In the genomic region with DNA sequence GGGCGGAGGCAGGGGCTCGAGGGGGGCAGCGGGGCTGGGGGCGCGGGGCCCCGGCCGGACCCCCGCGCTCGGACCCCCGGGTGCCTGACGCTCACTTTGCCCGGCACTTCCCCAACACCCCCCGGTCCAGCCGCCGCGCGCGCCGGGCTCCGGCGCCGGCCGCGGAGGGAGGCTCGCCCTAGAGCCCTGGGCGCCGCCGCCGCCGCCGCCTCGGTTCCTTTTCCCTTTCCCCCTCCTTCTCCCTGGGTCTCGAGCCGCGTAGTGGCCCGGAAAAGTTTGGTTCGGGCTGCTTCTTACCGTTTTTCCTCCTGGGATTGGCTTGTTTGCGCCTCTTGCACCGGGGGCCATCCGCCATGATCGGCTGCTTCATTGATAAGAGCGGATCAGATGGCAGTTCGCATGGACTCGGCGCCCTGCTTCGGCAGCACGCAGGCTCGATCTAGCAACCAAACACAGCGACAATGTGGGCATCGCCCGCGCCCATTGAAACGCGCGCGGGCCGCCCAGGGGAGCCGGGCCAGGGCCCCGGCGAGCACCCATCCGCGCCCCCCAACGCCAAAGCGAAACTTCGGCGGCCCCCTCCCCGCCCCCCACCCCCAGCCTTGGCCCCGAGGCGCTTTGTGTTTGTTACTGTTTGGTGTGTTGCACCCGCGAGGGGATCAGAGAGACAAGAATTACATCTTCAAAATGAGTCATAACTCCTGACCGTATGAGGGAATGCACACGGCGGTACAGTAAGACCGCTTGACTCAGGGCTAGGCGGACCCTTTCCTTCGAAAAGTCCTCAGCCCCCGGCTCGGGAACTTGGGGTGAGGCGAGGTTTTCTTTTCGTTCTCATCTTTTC, we compare ENCODE assay signal across 8 cellular contexts. TPM values are rescaled to one million over a fixed set of nuclear protein-coding genes. Genes with fewer than 3 reads are reported as not detected.
DNase-seq lines count a peak whose midpoint lies in the region; ATAC-seq and TF ChIP-seq lines count a peak whose summit lies in the region.

No MANE protein-coding gene starts in this region.

- peaks cover 13% of the 10 kb centered on the region for H3K4me1 Mint-ChIP-seq in activated naive CD8-positive, alpha-beta T cell treated with anti-CD3 and anti-CD28 coated beads for 36 hours

- no peak overlapping the region for H2AFZ ChIP-seq in OCI-LY1 (ENCODE audit: low read length)

- peaks cover 35% of the 10 kb centered on the region for H3K27me3 Mint-ChIP-seq in activated naive CD8-positive, alpha-beta T cell treated with anti-CD3 and anti-CD28 coated beads for 36 hours

- no peaks in the 10 kb centered on the region for H3K27me3 ChIP-seq in OCI-LY1 (ENCODE audit: insufficient read depth, low read length)
- H3K27me3 ChIP-seq in heart right ventricle: peaks cover 0 to 8% (median 3%) of the 10 kb centered on the region in 7 donors

- peak overlapping the region; percentile 74 for H3K4me3 ChIP-seq in OCI-LY1 (ENCODE audit: low read depth, low read length, poor library complexity, severe bottlenecking)
- peak overlapping the region; percentile 69 to 98 (median 79) for H3K4me3 ChIP-seq in heart right ventricle

- H3K4me3 Mint-ChIP-seq in activated naive CD8-positive, alpha-beta T cell treated with anti-CD3 and anti-CD28 coated beads for 36 hours: no peak overlapping the region

- intact Hi-C loops in heart right ventricle (cut with DNase I): loop anchor here in 7 of 10 donors (5.0 to 10.0 kb wide), 8 partner anchors 62 to 1238 kb away; a partner anchor contains a TSS
- intact Hi-C loops in posterior cingulate gyrus (cut with DNase I): loop anchor here (5.0 to 10.0 kb wide), 2 partner anchors 90 to 582 kb away; no protein-coding TSS in a partner anchor

- H3K36me3 Mint-ChIP-seq in activated naive CD8-positive, alpha-beta T cell treated with anti-CD3 and anti-CD28 coated beads for 36 hours: peaks cover 2% of the 10 kb centered on the region

- no peaks in the 10 kb centered on the region for H4K20me1 ChIP-seq in OCI-LY1 (ENCODE audit: insufficient read depth, low read length)

- H3K9me3 Mint-ChIP-seq in activated naive CD8-positive, alpha-beta T cell treated with anti-CD3 and anti-CD28 coated beads for 36 hours: no peaks in the 10 kb centered on the region

- peak; percentile 26 to 40 for DNase-seq in AML-193 (lab: John Stamatoyannopoulos, UW)
- DNase-seq in activated naive CD8-positive, alpha-beta T cell treated with anti-CD3 and anti-CD28 coated beads for 36 hours: peak; percentile 66
- peak; percentile 49 to 68 for DNase-seq in heart right ventricle
- peak in 6 of 10 donors; percentile 53 to 93 (median 76) for DNase-seq in posterior cingulate gyrus
- DNase-seq in NCI-H1930 (lab: John Stamatoyannopoulos, UW): no peak

- H3K27ac ChIP-seq in OCI-LY1 (ENCODE audit: low read depth, low read length, poor library complexity, severe bottlenecking): peak overlapping the region; percentile 81
- peak overlapping the region; percentile 96 to 100 (median 98) for H3K27ac ChIP-seq in heart right ventricle

- 0% methylated on average over 54 to 83 of the region's 83 CpGs for WGBS in heart right ventricle, 2 donors

- no peaks in the 10 kb centered on the region; the same call in none of the 2 replicates for H3F3A ChIP-seq in OCI-LY1 (ENCODE audit: insufficient read depth, low read length)

- H3K9ac ChIP-seq in OCI-LY1 (ENCODE audit: low read length): peak overlapping the region; percentile 87

- TF ChIP-seq CTCF in OCI-LY1 (IDR thresholded peaks at IDR 0.05; ENCODE audit: low read length) (no peak), heart right ventricle (IDR thresholded peaks at IDR 0.05) (no peak)

- no peaks in the 10 kb centered on the region for H3K9me2 ChIP-seq in OCI-LY1 (ENCODE audit: low read depth, low read length)

- peaks cover 55% of the 10 kb centered on the region for H3K4me1 ChIP-seq in OCI-LY1 (ENCODE audit: insufficient read depth, low read length, severe bottlenecking)
- H3K4me1 ChIP-seq in heart right ventricle: peaks cover 0 to 43% (median 15%) of the 10 kb centered on the region in 9 donors

- peak overlapping the region; percentile 72 for H3K4me2 ChIP-seq in OCI-LY1 (ENCODE audit: low read length)

- H3K9me3 ChIP-seq in OCI-LY1 (ENCODE audit: low read length) (no peaks in the 10 kb centered on the region), heart right ventricle (no peaks in the 10 kb centered on the region)

- no peak overlapping the region for H3K27ac Mint-ChIP-seq in activated naive CD8-positive, alpha-beta T cell treated with anti-CD3 and anti-CD28 coated beads for 36 hours

- ATAC-seq in GM18867 (IDR thresholded peaks at IDR 0.05; ENCODE audit: unreplicated experiment) (peak; percentile 59), HG03060 (IDR thresholded peaks at IDR 0.05; ENCODE audit: low read depth, unreplicated experiment) (peak; percentile 34), heart right ventricle (peak; percentile 15 to 75 (median 38))

- H3K36me3 ChIP-seq in OCI-LY1 (ENCODE audit: insufficient read depth, low read length) (peaks cover 25% of the 10 kb centered on the region), heart right ventricle (peaks cover 0 to 31% (median 0%) of the 10 kb centered on the region in 9 donors)

- H3K79me2 ChIP-seq in OCI-LY1 (ENCODE audit: insufficient read depth, low read length): peaks cover 18% of the 10 kb centered on the region

RNA-seq across cellular contexts. Expression of gene ZEB2, which starts 2.7 kb away (rescaled TPM):
- total RNA-seq in activated naive CD8-positive, alpha-beta T cell treated with anti-CD3 and anti-CD28 coated beads for 36 hours: 10 to 100 TPM in 1 of 2 experiments, 1 to 10 TPM in 1; 9.0 to 10.5 TPM
- total RNA-seq in heart right ventricle: 10 to 100 TPM; 68.7 to 99.5 (median 88.2) TPM
- polyA plus RNA-seq in heart right ventricle: 10 to 100 TPM; 17.2 to 26.0 TPM

Comparison
In these comparisons a context has a peak if more than half of its experiments do, and no peak if none do; other contexts are left out.
1. DNase-seq: peak in AML-193 (2 of 2), activated naive CD8-positive, alpha-beta T cell treated with anti-CD3 and anti-CD28 coated beads for 36 hours (single experiment), heart right ventricle (2 of 2) and posterior cingulate gyrus (6 of 10); none in NCI-H1930 (0 of 2).
2. RNA of gene ZEB2, which starts 2.7 kb away (total RNA-seq): 68.7 to 99.5 TPM in heart right ventricle; 9.0 to 10.5 TPM in activated naive CD8-positive, alpha-beta T cell treated with anti-CD3 and anti-CD28 coated beads for 36 hours; every median in the first group is over 4 times any median in the second.
3. Peak in every context shown above with its lines, with median percentiles within 50 percentile points of each other: ATAC-seq.